Comparison of ENCODE assay signal across 15 cellular contexts in the genomic region with DNA sequence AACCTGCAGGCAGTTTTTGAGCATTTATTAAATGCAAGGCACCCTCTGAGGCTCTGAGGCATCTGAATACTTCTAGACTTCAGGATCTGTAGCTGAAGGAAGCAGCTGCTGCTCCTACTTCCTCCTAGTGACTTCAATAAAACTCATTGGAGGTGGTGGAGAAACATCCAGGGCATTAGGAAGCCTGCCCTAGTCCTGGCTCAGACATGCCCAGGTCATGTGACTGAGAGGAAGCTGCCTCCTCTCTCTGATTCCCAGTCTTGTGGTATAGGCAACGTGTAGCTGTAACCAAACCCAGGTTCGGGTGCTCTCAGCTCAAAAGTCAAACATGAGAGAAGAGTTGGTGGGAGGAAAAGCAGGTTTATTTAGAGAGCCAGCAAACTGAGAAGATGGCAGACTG.
DNase-seq lines count a peak whose midpoint lies in the region; ATAC-seq and TF ChIP-seq lines count a peak whose summit lies in the region.
"Had no signal": no experiment of that assay in that cellular context is flagged by ENCODE, and none has a peak within 500 bp of the region (broad histone marks: within the 10 kb centered on the region; RNA-seq: fewer than 3 reads in every experiment).

No MANE protein-coding gene starts in this region.

- no peak for TF ChIP-seq CTCF in OCI-LY3 (IDR thresholded peaks at IDR 0.05; ENCODE audit: low read depth, low read length)
- TF ChIP-seq CTCF in epithelial cell of esophagus (IDR thresholded peaks at IDR 0.05; ENCODE audit: insufficient read depth, low read depth, low read length, missing control alignments), result no peak

- H3K36me3 ChIP-seq in OCI-LY3 (replicated peaks; ENCODE audit: low read depth, low read length), result no peaks in the 10 kb centered on the region
- H3K36me3 ChIP-seq: cardiac muscle cell had no signal

- H2AFZ ChIP-seq in OCI-LY3 (ENCODE audit: low read depth, low read length), result peak overlapping the region; percentile 44; the same call in 1 of the 2 replicates
- H2AFZ ChIP-seq: PC-9 had no signal

- ATAC-seq in sciatic nerve (peak; percentile 45), GM19397 (IDR thresholded peaks at IDR 0.05; ENCODE audit: unreplicated experiment) (no peak)
- ATAC-seq: HCT116 had no signal

- H3K4me1 ChIP-seq in OCI-LY3 (ENCODE audit: low read length), result peaks cover 7% of the 10 kb centered on the region; the same call in 1 of the 2 replicates

- H3K9ac ChIP-seq in OCI-LY3 (ENCODE audit: low read length), result no peak overlapping the region

- no peaks in the 10 kb centered on the region for H3K27me3 ChIP-seq in OCI-LY3 (ENCODE audit: low read depth, low read length)
- H3K27me3 ChIP-seq: cardiac muscle cell had no signal

- H4K20me1 ChIP-seq in OCI-LY3 (ENCODE audit: insufficient read depth, low read length), result no peaks in the 10 kb centered on the region

- no peaks in the 10 kb centered on the region for H3K79me2 ChIP-seq in OCI-LY3 (ENCODE audit: low read length)

- H3K4me3 ChIP-seq in OCI-LY3 (ENCODE audit: low read length) (no peak overlapping the region), epithelial cell of esophagus (ENCODE audit: low read length) (no peak overlapping the region)
- H3K4me3 ChIP-seq: cardiac muscle cell, PC-9 had no signal

- DNase-seq in SKM-1 (lab: John Stamatoyannopoulos, UW; ENCODE audit: unreplicated experiment) (peak; percentile 3), SKM-1 treated with dmso at 0.1 percent for 144 hours (lab: John Stamatoyannopoulos, UW; ENCODE audit: unreplicated experiment) (no peak), epithelial cell of esophagus (ENCODE audit: low read depth) (peak; percentile 4), sciatic nerve (ENCODE audit: low spot score) (peak; percentile 56), AG20443 (ENCODE audit: low spot score) (no peak)
- DNase-seq in activated CD4-positive, alpha-beta T cell treated with anti-CD3 and anti-CD28 coated beads, Interleukin-2, amount 50 U/mL, for 4 hours, result no peak
- DNase-seq: activated CD4-positive, alpha-beta T cell treated with anti-CD3 and anti-CD28 coated beads for 48 hours; activated naive CD4-positive, alpha-beta T cell treated with anti-CD3 and anti-CD28 coated beads, Interleukin-2, amount 50 U/mL, for 16 hours; COR-L47; SIG-M5 had no signal

- no peak overlapping the region for H3K27ac ChIP-seq in OCI-LY3 (ENCODE audit: low read length)
- H3K27ac ChIP-seq: cardiac muscle cell, PC-9 had no signal

- intact Hi-C loops in sciatic nerve (cut with DNase I), result no loop called here

- no peak overlapping the region for H3K4me2 ChIP-seq in OCI-LY3 (ENCODE audit: low read length)
- H3K4me2 ChIP-seq: PC-9 had no signal

- H3K9me3 ChIP-seq in OCI-LY3 (ENCODE audit: insufficient read depth, low read length), result no peaks in the 10 kb centered on the region

Comparison
In these comparisons a context has a peak if more than half of its experiments do, and no peak if none do; other contexts are left out.
1. DNase-seq: peak in SKM-1 (single experiment), epithelial cell of esophagus (single experiment) and sciatic nerve (single experiment); none in SKM-1 treated with dmso at 0.1 percent for 144 hours (single experiment), AG20443 (single experiment) and activated CD4-positive, alpha-beta T cell treated with anti-CD3 and anti-CD28 coated beads, Interleukin-2, amount 50 U/mL, for 4 hours (0 of 2).